18 cellular contexts compared by ENCODE assay signal in genomic region chr12:89762498-89763170, GRCh38. TPM values are rescaled to one million over a fixed set of nuclear protein-coding genes. Genes with fewer than 3 reads are reported as not detected.
DNase-seq lines count a peak whose midpoint lies in the region; ATAC-seq and TF ChIP-seq lines count a peak whose summit lies in the region.
"Had no signal": no experiment of that assay in that cellular context is flagged by ENCODE, and none has a peak within 500 bp of the region (broad histone marks: within the 10 kb centered on the region; RNA-seq: fewer than 3 reads in every experiment).

No MANE protein-coding gene starts in this region.

- no peak for TF ChIP-seq POLR2A in gastrocnemius medialis (IDR thresholded peaks at IDR 0.05)

- ATAC-seq in central memory CD8-positive, alpha-beta T cell (replicated peaks; ENCODE audit: extremely low read depth, poor library complexity, severe bottlenecking) = peak; percentile 64
- no peak for ATAC-seq in gastrocnemius medialis
- ATAC-seq: A549 had no signal

- H3K9me3 Mint-ChIP-seq in MCF 10A (ENCODE audit: unreplicated experiment) = no peaks in the 10 kb centered on the region
- H3K9me3 Mint-ChIP-seq in central memory CD8-positive, alpha-beta T cell = peaks cover 6% of the 10 kb centered on the region

- H3K27ac ChIP-seq in mammary epithelial cell (ENCODE audit: insufficient read depth, low read depth, low read length) (no peak overlapping the region), gastrocnemius medialis (no peak overlapping the region)
- H3K27ac ChIP-seq: dorsolateral prefrontal cortex, skin epidermis had no signal

- no peaks in the 10 kb centered on the region for H3K79me2 ChIP-seq in mammary epithelial cell (ENCODE audit: insufficient read depth, low read length)

- H3K9me3 ChIP-seq in mammary epithelial cell (replicated peaks; ENCODE audit: insufficient read depth, low read length) (no peaks in the 10 kb centered on the region), gastrocnemius medialis (no peaks in the 10 kb centered on the region)
- H3K9me3 ChIP-seq: A549 had no signal

- no peaks in the 10 kb centered on the region for H3K27me3 ChIP-seq in mammary epithelial cell (ENCODE audit: insufficient read depth, low read length)
- no peaks in the 10 kb centered on the region for H3K27me3 ChIP-seq in gastrocnemius medialis
- H3K27me3 ChIP-seq: dorsolateral prefrontal cortex had no signal

- H3K4me1 ChIP-seq in mammary epithelial cell (ENCODE audit: insufficient read depth, low read length) (peaks cover 7% of the 10 kb centered on the region), gastrocnemius medialis (no peaks in the 10 kb centered on the region)

- H2AFZ ChIP-seq in mammary epithelial cell (ENCODE audit: low read depth, low read length) = no peak overlapping the region

- dilution Hi-C loops in mammary epithelial cell (cut with HindIII; ENCODE audit: low sequenced_read_pairs) = no loop called here

- BruUV-seq in mammary epithelial cell (replicated peaks; lab: Mats Ljungman, UMichigan) = no TSS peak
- BruUV-seq in MCF 10A (replicated peaks; lab: Mats Ljungman, UMichigan) = no TSS peak

- POLR2A ChIA-PET in MCF 10A (lab: Yijun Ruan, JAX) = interaction anchor here (1.3 to 1.4 kb wide), 2 partner anchors 29 to 53 kb away, joined by 4 to 6 read pairs; no protein-coding TSS in a partner anchor

- H3K9ac ChIP-seq in mammary epithelial cell (ENCODE audit: insufficient read depth, low read length) = no peak overlapping the region

- no peak overlapping the region for H3K4me2 ChIP-seq in mammary epithelial cell (ENCODE audit: insufficient read depth, low read depth, low read length)
- H3K4me2 ChIP-seq: A549 had no signal

- no peaks in the 10 kb centered on the region for H3K36me3 ChIP-seq in mammary epithelial cell (ENCODE audit: insufficient read depth, low read length)
- H3K36me3 ChIP-seq in gastrocnemius medialis = no peaks in the 10 kb centered on the region

- no peak overlapping the region for H3K27ac Mint-ChIP-seq in MCF 10A (ENCODE audit: low read depth, unreplicated experiment)
- peak overlapping the region; percentile 18 for H3K27ac Mint-ChIP-seq in central memory CD8-positive, alpha-beta T cell (ENCODE audit: low read depth)

- intact Hi-C loops in mammary epithelial cell (cut with micrococcal nuclease) (no loop called here), MCF 10A (cut with micrococcal nuclease) (no loop called here), gastrocnemius medialis (cut with DNase I; ENCODE audit: low total_unique reads) (no loop called here)

- in situ Hi-C loops in mammary epithelial cell (cut with MboI; ENCODE audit: low sequenced_read_pairs in 2 of 2) = loop anchor here in 1 of 2 donors (25.0 kb wide), 1 partner anchor 200 kb away; no protein-coding TSS in a partner anchor
- in situ Hi-C loops in gastrocnemius medialis (cut with MboI; ENCODE audit: low sequenced_read_pairs in 4 of 4) = no loop called here

- no peaks in the 10 kb centered on the region for H4K20me1 ChIP-seq in mammary epithelial cell (ENCODE audit: insufficient read depth, low read length)

- H3K4me3 ChIP-seq in mammary epithelial cell (replicated peaks in 1 of 3; ENCODE audit: insufficient read depth in 1 of 3, low read depth in 2 of 3, low read length in 3 of 3) (no peak overlapping the region), LNCaP clone FGC (ENCODE audit: low read depth, low read length) (no peak overlapping the region), gastrocnemius medialis (no peak overlapping the region)
- H3K4me3 ChIP-seq: A549, dorsolateral prefrontal cortex, lung, skin epidermis had no signal

- CTCF ChIA-PET in mammary epithelial cell (lab: Charles Lee; ENCODE audit: low non-redundant PET) (no interaction called here), MCF 10A (lab: Yijun Ruan, JAX) (interaction anchor here (0.6 to 1.1 kb wide), 2 partner anchors 54 to 86 kb away, joined by 3 to 4 read pairs; partner anchors contain the start of gene ATP2B1)

- 55% methylated on average over 4 of the region's 4 CpGs for WGBS in mammary epithelial cell (ENCODE audit: low coverage, missing lambda C conversion rate)

- DNase-seq in mammary epithelial cell (peak; percentile 34), MCF 10A (ENCODE audit: unreplicated experiment) (no peak), LNCaP clone FGC (ENCODE audit: low read depth) (peak; percentile 84), germinal center (ENCODE audit: low spot score) (no peak), gastrocnemius medialis (no peak), hypothalamus (lab: John Stamatoyannopoulos, UW) (no peak)
- DNase-seq in central memory CD8-positive, alpha-beta T cell (ENCODE audit: low spot score in 2 of 2) = no peak
- DNase-seq in activated T-cell treated with anti-CD3 and anti-CD28 coated beads, Interleukin-2, amount 50 U/mL, for 48 hours = no peak
- DNase-seq: activated CD4-positive, alpha-beta T cell treated with anti-CD3 and anti-CD28 coated beads, Interleukin-2, amount 50 U/mL, for 4 hours; activated effector memory CD4-positive, alpha-beta T cell treated with anti-CD3 and anti-CD28 coated beads, Interleukin-2, amount 50 U/mL, for 16 hours; dorsolateral prefrontal cortex; KG1; NCI-H1694 treated with DMSO at 0.1 percent for 48 hours; NCI-H524; occipital lobe had no signal

- H3K36me3 Mint-ChIP-seq in MCF 10A (ENCODE audit: insufficient read depth, unreplicated experiment) = no peaks in the 10 kb centered on the region
- H3K36me3 Mint-ChIP-seq in central memory CD8-positive, alpha-beta T cell (ENCODE audit: insufficient read depth) = peaks cover 3% of the 10 kb centered on the region

- H3K4me3 Mint-ChIP-seq in MCF 10A (ENCODE audit: unreplicated experiment) = no peak overlapping the region
- no peak overlapping the region for H3K4me3 Mint-ChIP-seq in central memory CD8-positive, alpha-beta T cell

- TF ChIP-seq CTCF in mammary epithelial cell (conservative IDR thresholded peaks at IDR 0.05 in 1 of 2, IDR thresholded peaks at IDR 0.05 in 1 of 2; ENCODE audit: extremely low read depth in 1 of 2, insufficient read depth in 1 of 2, low read depth in 1 of 2, low read length in 2 of 2) (no peak), MCF 10A (IDR thresholded peaks at IDR 0.05; ENCODE audit: unreplicated experiment) (no peak), LNCaP clone FGC (IDR thresholded peaks at IDR 0.05; ENCODE audit: control insufficient read depth, extremely low read depth, insufficient read depth) (no peak), gastrocnemius medialis (IDR thresholded peaks at IDR 0.05 in 4 of 5, conservative IDR thresholded peaks at IDR 0.05 in 1 of 5) (no peak)

- peaks cover 7% of the 10 kb centered on the region for H3K4me1 Mint-ChIP-seq in MCF 10A (ENCODE audit: insufficient read depth, unreplicated experiment)
- H3K4me1 Mint-ChIP-seq in central memory CD8-positive, alpha-beta T cell = peaks cover 43% of the 10 kb centered on the region

- no peaks in the 10 kb centered on the region for H3K27me3 Mint-ChIP-seq in MCF 10A (ENCODE audit: insufficient read depth, unreplicated experiment)
- H3K27me3 Mint-ChIP-seq in central memory CD8-positive, alpha-beta T cell = no peaks in the 10 kb centered on the region

RNA-seq across cellular contexts. Expression of gene ATP2B1, which starts 54.0 kb away (rescaled TPM):
- total RNA-seq in mammary epithelial cell (10 to 100 TPM; 63.8 to 97.7 TPM), MCF 10A (2022) (221 and 281 TPM in 2 replicates), gastrocnemius medialis (10 to 100 TPM; 32.9 to 52.8 (median 47.1) TPM)
- 26.1 TPM for polyA plus RNA-seq in mammary epithelial cell
- polyA minus RNA-seq in mammary epithelial cell = 65.9 TPM

Comparison
In these comparisons a context has a peak if more than half of its experiments do, and no peak if none do; other contexts are left out.
1. DNase-seq: peak in mammary epithelial cell (single experiment) and LNCaP clone FGC (single experiment); none in MCF 10A (single experiment), central memory CD8-positive, alpha-beta T cell (0 of 2), germinal center (single experiment), gastrocnemius medialis (0 of 2), activated T-cell treated with anti-CD3 and anti-CD28 coated beads, Interleukin-2, amount 50 U/mL, for 48 hours (0 of 2) and hypothalamus (0 of 51).